In genomic region chr2:241064008-241064801, GRCh38 we compare ENCODE assay signal across 9 cellular contexts. TPM values are rescaled to one million over a fixed set of nuclear protein-coding genes. Genes with fewer than 3 reads are reported as not detected.
DNase-seq lines count a peak whose midpoint lies in the region; ATAC-seq, FAIRE-seq and TF ChIP-seq lines count a peak whose summit lies in the region.
"Had no signal": no experiment of that assay in that cellular context is flagged by ENCODE, and none has a peak within 500 bp of the region (broad histone marks: within the 10 kb centered on the region; RNA-seq: fewer than 3 reads in every experiment).

No MANE protein-coding gene starts in this region.

- RAD21 ChIA-PET in GM12878 (lab: Charles Lee; ENCODE audit: unreplicated experiment): interaction anchor here (1.4 kb wide), 1 partner anchor 23 kb away, joined by 3 read pairs; no protein-coding TSS in a partner anchor

- H3K36me3 Mint-ChIP-seq in type B pancreatic cell: no peaks in the 10 kb centered on the region

- H3K4me3 Mint-ChIP-seq in type B pancreatic cell: no peak overlapping the region
- H3K4me3 Mint-ChIP-seq: neural crest cell had no signal

- no peaks in the 10 kb centered on the region for H3K27me3 Mint-ChIP-seq in type B pancreatic cell

- no peak overlapping the region for H3K27ac Mint-ChIP-seq in type B pancreatic cell

- ATAC-seq in GM12878 (peak; percentile 93), mucosa of descending colon (peak; percentile 93), GM21529 (IDR thresholded peaks at IDR 0.05; ENCODE audit: unreplicated experiment) (no peak)

- no peak for FAIRE-seq in GM12878 (lab: Jason Lieb, UNC)

- no peak overlapping the region for H3K9ac ChIP-seq in GM12878 (ENCODE audit: control insufficient read depth, insufficient read depth, low read length)

- H3K4me1 Mint-ChIP-seq in type B pancreatic cell (ENCODE audit: unreplicated experiment): peaks cover 5% of the 10 kb centered on the region
- H3K4me1 Mint-ChIP-seq: neural crest cell had no signal

- H3K4me3 ChIP-seq in Peyer's patch: peak overlapping the region in 1 of 4 donors; percentile 11
- no peak overlapping the region for H3K4me3 ChIP-seq in GM12878
- no peak overlapping the region for H3K4me3 ChIP-seq in mucosa of descending colon

- H4K20me1 ChIP-seq in GM12878 (ENCODE audit: control insufficient read depth, insufficient read depth): no peaks in the 10 kb centered on the region

- in situ Hi-C loops in GM12878 (cut with MboI): no loop called here

- no peaks in the 10 kb centered on the region for H3K9me3 Mint-ChIP-seq in type B pancreatic cell
- H3K9me3 Mint-ChIP-seq: neural crest cell had no signal

- H2AFZ ChIP-seq in GM12878 (ENCODE audit: control insufficient read depth, low read depth, low read length): peak overlapping the region; percentile 51

- no TSS peak for BruUV-seq in GM12878 (replicated peaks; lab: Mats Ljungman, UMichigan)

- TF ChIP-seq EP300 in GM12878 (IDR thresholded peaks at IDR 0.05; ENCODE audit: borderline replicate concordance in 1 of 2, control insufficient read depth in 1 of 2, low read depth in 2 of 2, low read length in 2 of 2): no peak

- POLR2A ChIA-PET in GM12878 (lab: Charles Lee): interaction anchor here (0.6 kb wide), 1 partner anchor 59 kb away, joined by 3 read pairs; no protein-coding TSS in a partner anchor

- TF ChIP-seq POLR2A in Peyer's patch (IDR thresholded peaks at IDR 0.05): no peak
- no peak for TF ChIP-seq POLR2A in GM12878 (IDR thresholded peaks at IDR 0.05; ENCODE audit: low read depth, low read length)

- CTCF ChIA-PET in GM12878 (lab: Yijun Ruan, JAX): interaction anchor here (1.2 kb wide), 1 partner anchor 150 kb away, joined by 3 read pairs; no protein-coding TSS in a partner anchor

- H3K9me3 ChIP-seq in Peyer's patch: no peaks in the 10 kb centered on the region
- no peaks in the 10 kb centered on the region for H3K9me3 ChIP-seq in GM12878 (replicated peaks; ENCODE audit: control insufficient read depth, insufficient read depth, low read length)
- no peaks in the 10 kb centered on the region for H3K9me3 ChIP-seq in mucosa of descending colon

- H3K4me2 ChIP-seq in GM12878 (ENCODE audit: control insufficient read depth, insufficient read depth): peak overlapping the region; percentile 44; the same call in 1 of the 2 replicates

- WGBS in GM12878 (ENCODE audit: insufficient coverage, insufficient replicate concordance, low lambda C conversion rate, missing lambda C conversion rate): 34% methylated on average over 20 of the region's 32 CpGs

- no peak for TF ChIP-seq RAD21 in GM12878 (IDR thresholded peaks at IDR 0.05; ENCODE audit: insufficient read depth, low read depth, low read length)

- TF ChIP-seq CTCF in Peyer's patch (IDR thresholded peaks at IDR 0.05) (no peak), GM12878 (IDR thresholded peaks at IDR 0.05 in 2 of 3, conservative IDR thresholded peaks at IDR 0.05 in 1 of 3; ENCODE audit: control insufficient read depth in 2 of 3, extremely low read depth in 1 of 3, insufficient read depth in 1 of 3, low read depth in 3 of 3, low read length in 3 of 3) (no peak), mucosa of descending colon (IDR thresholded peaks at IDR 0.05) (no peak), type B pancreatic cell (conservative IDR thresholded peaks at IDR 0.05) (no peak)

- peaks cover 0 to 6% (median 0%) of the 10 kb centered on the region in 3 donors for H3K36me3 ChIP-seq in Peyer's patch
- H3K36me3 ChIP-seq in GM12878 (ENCODE audit: control insufficient read depth in 2 of 2, insufficient read depth in 2 of 2, low read length in 1 of 2): no peaks in the 10 kb centered on the region
- no peaks in the 10 kb centered on the region for H3K36me3 ChIP-seq in mucosa of descending colon (ENCODE audit: low read depth)

- no peak overlapping the region for H3K27ac ChIP-seq in Peyer's patch
- no peak overlapping the region for H3K27ac ChIP-seq in GM12878 (ENCODE audit: control insufficient read depth, insufficient read depth)

- peaks cover 0 to 5% (median 2%) of the 10 kb centered on the region in 4 donors for H3K4me1 ChIP-seq in Peyer's patch
- H3K4me1 ChIP-seq in GM12878 (ENCODE audit: control insufficient read depth, insufficient read depth, low read length): no peaks in the 10 kb centered on the region
- no peaks in the 10 kb centered on the region for H3K4me1 ChIP-seq in mucosa of descending colon (ENCODE audit: low read depth)

- intact Hi-C loops in GM12878 (cut with micrococcal nuclease; ENCODE audit: unreplicated experiment) (no loop called here), mucosa of descending colon (cut with DNase I, micrococcal nuclease) (no loop called here)

- no peaks in the 10 kb centered on the region for H3K79me2 ChIP-seq in GM12878 (ENCODE audit: control insufficient read depth, insufficient read depth, low read length)

- H3K27me3 ChIP-seq in Peyer's patch (no peaks in the 10 kb centered on the region), GM12878 (replicated peaks in 1 of 2; ENCODE audit: control insufficient read depth in 2 of 2, insufficient read depth in 2 of 2, low read length in 1 of 2) (no peaks in the 10 kb centered on the region; a peak in 1 of 4 replicates)

- SMC1A ChIA-PET in GM12878 (lab: Charles Lee; ENCODE audit: uncharacterized antibody, unreplicated experiment): no interaction called here

- peak; percentile 24 for DNase-seq in DMS153 treated with DMSO at 0.1 percent for 48 hours (lab: John Stamatoyannopoulos, UW; ENCODE audit: unreplicated experiment)
- DNase-seq in Peyer's patch: peak; percentile 20 to 65 (median 57)
- DNase-seq in GM12878 (ENCODE audit: low read depth, low spot score): no peak
- peak; percentile 48 to 80 (median 70) for DNase-seq in mucosa of descending colon
- DNase-seq in type B pancreatic cell (ENCODE audit: extremely low spot score, unreplicated experiment): peak; percentile 69
- DNase-seq in cerebellar cortex (ENCODE audit: low spot score): no peak
- DNase-seq in NCI-H446 (lab: John Stamatoyannopoulos, UW): no peak

TF ChIP-seq in GM12878, 131 proteins besides CTCF, POLR2A, EP300 and RAD21:
- TF ChIP-seq BHLHE40 (IDR thresholded peaks at IDR 0.05; ENCODE audit: borderline replicate concordance in 1 of 2, low read depth in 2 of 2, low read length in 1 of 2) (no peak), HDGF (IDR thresholded peaks at IDR 0.05) (peak; percentile 44; the same call in 1 of the 2 replicates)
- TF ChIP-seq, protein P1, sequence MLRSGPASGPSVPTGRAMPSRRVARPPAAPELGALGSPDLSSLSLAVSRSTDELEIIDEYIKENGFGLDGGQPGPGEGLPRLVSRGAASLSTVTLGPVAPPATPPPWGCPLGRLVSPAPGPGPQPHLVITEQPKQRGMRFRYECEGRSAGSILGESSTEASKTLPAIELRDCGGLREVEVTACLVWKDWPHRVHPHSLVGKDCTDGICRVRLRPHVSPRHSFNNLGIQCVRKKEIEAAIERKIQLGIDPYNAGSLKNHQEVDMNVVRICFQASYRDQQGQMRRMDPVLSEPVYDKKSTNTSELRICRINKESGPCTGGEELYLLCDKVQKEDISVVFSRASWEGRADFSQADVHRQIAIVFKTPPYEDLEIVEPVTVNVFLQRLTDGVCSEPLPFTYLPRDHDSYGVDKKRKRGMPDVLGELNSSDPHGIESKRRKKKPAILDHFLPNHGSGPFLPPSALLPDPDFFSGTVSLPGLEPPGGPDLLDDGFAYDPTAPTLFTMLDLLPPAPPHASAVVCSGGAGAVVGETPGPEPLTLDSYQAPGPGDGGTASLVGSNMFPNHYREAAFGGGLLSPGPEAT (IDR thresholded peaks at IDR 0.05; ENCODE audit: low read depth): 0 out of 2 replicates have a peak, but pooled peaks have one; percentile 31

RNA-seq across cellular contexts. Expression of gene MTERF4, which starts 37.9 kb away (rescaled TPM):
- 10 to 100 TPM; 28.9 to 55.4 (median 47.9) TPM for total RNA-seq in Peyer's patch
- 339 and 407 TPM in 2 replicates for total RNA-seq in GM12878 (2013; cell fraction: nucleolus; rRNA removed)
- 35.5 and 37.5 TPM in 2 replicates for total RNA-seq in GM12878 (2014; rRNA removed)
- 52.0 and 56.3 TPM in 2 replicates for total RNA-seq in GM12878 (2014; rRNA removed; fragmentation: Illumina TruSeq; extraction: Trizol)
- total RNA-seq in GM12878 (2021): 35.2 and 38.7 TPM in 2 replicates
- polyA plus RNA-seq in GM12878 (2011; ENCODE audit: low read depth): 67.1 TPM
- polyA plus RNA-seq in GM12878 (2011; rRNA removed): 63.6 and 66.4 TPM in 2 replicates
- 46.3 and 47.5 TPM in 2 replicates for polyA plus RNA-seq in GM12878 (2011; cell fraction: cytosol; rRNA removed)
- polyA plus RNA-seq in GM12878 (2011; cell fraction: nucleus; rRNA removed): 145 and 152 TPM in 2 replicates
- 45.2 and 50.8 TPM in 2 replicates for polyA plus RNA-seq in GM12878 (2012)
- polyA plus RNA-seq in GM12878 (2014; fragmentation: Illumina TruSeq; extraction: Trizol): 69.1 and 85.4 TPM in 2 replicates
- 10 to 100 TPM; 36.7 to 45.0 TPM for polyA plus RNA-seq in GM12878 (2014; fragmentation: Nextera tagmentation; extraction: Ambion mirVana)
- polyA plus RNA-seq in GM12878 (2014; rRNA removed): 66.8 and 68.2 TPM in 2 replicates
- 10 to 100 TPM; 44.7 to 46.0 TPM for polyA plus RNA-seq in GM12878 (2016; fragmentation: Nextera tagmentation; extraction: Ambion mirVana)
- polyA minus RNA-seq in GM12878 (2011; rRNA and poly(A)+ RNA removed): 73.9 and 87.6 TPM in 2 replicates
- 16.7 and 18.6 TPM in 2 replicates for polyA minus RNA-seq in GM12878 (2011; cell fraction: cytosol; rRNA and poly(A)+ RNA removed)
- 44.0 and 60.1 TPM in 2 replicates for polyA minus RNA-seq in GM12878 (2011; cell fraction: nucleus; rRNA and poly(A)+ RNA removed)
- 10 to 100 TPM; 25.4 to 41.7 (median 32.2) TPM for total RNA-seq in mucosa of descending colon
- 38.9 and 46.3 TPM in 2 replicates for total RNA-seq in type B pancreatic cell (ENCODE audit: low replicate concordance)

Comparison
In these comparisons a context has a peak if more than half of its experiments do, and no peak if none do; other contexts are left out.
1. DNase-seq: peak in DMS153 treated with DMSO at 0.1 percent for 48 hours (single experiment), Peyer's patch (3 of 3), mucosa of descending colon (3 of 3) and type B pancreatic cell (single experiment); none in GM12878 (single experiment), cerebellar cortex (single experiment) and NCI-H446 (0 of 2).